Comparison of ENCODE assay signal across 1 cellular context in genomic region chr22:39661501-39661841, GRCh38.
TF ChIP-seq lines count a peak whose summit lies in the region.

No MANE protein-coding gene starts in this region.

TF ChIP-seq in GM23338, 12 proteins besides CTCF, POLR2A, EP300 and RAD21 (continued from another document):
- TF ChIP-seq ETS1 (IDR thresholded peaks at IDR 0.05), result no peak
- no peak for TF ChIP-seq JUNB (IDR thresholded peaks at IDR 0.05; ENCODE audit: unreplicated experiment)
- TF ChIP-seq ZNF114 (CRISPR knock-in tag; IDR thresholded peaks at IDR 0.05), result no peak
- no peak for TF ChIP-seq STAT1 (IDR thresholded peaks at IDR 0.05; ENCODE audit: unreplicated experiment)
- no peak for TF ChIP-seq NANOG (IDR thresholded peaks at IDR 0.05; ENCODE audit: borderline replicate concordance)
- no peak for TF ChIP-seq REST (IDR thresholded peaks at IDR 0.05; ENCODE audit: unreplicated experiment)
- TF ChIP-seq POLR2AphosphoS5 (IDR thresholded peaks at IDR 0.05; ENCODE audit: low read depth), result no peak
- no peak for TF ChIP-seq ZNF331 (CRISPR knock-in tag; IDR thresholded peaks at IDR 0.05; ENCODE audit: low read depth)
- no peak for TF ChIP-seq CREB1 (CRISPR knock-in tag; IDR thresholded peaks at IDR 0.05; ENCODE audit: low read depth)
- TF ChIP-seq EZH2 (IDR thresholded peaks at IDR 0.05; ENCODE audit: low read depth, unreplicated experiment), result no peak
- TF ChIP-seq EZH2phosphoT487 (IDR thresholded peaks at IDR 0.05; ENCODE audit: unreplicated experiment), result no peak
